ENCODE assay signal across 17 cellular contexts in the genomic region with DNA sequence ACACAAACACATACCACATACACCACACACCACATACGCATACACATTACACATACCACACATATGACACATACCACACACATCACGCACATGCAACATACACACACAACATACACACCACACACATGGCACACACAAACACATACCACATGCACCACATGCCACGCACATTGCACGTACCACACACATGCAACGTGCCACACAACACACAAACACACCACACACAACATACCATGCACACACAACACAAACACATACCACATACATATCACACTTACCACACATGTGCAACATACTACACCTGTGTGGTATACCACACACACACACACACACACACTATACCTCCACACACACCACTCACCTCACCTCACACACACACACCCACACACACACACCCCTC.
"Had no signal": no experiment of that assay in that cellular context is flagged by ENCODE, and none has a peak within 500 bp of the region (broad histone marks: within the 10 kb centered on the region; RNA-seq: fewer than 3 reads in every experiment).

No MANE protein-coding gene starts in this region.

- H3K36me3 ChIP-seq: WERI-Rb-1 had no signal

- DNase-seq: activated CD4-positive, alpha-beta T cell treated with anti-CD3 and anti-CD28 coated beads for 48 hours; activated CD8-positive, alpha-beta memory T cell treated with anti-CD3 and anti-CD28 coated beads for 24 hours; body of pancreas; effector memory CD4-positive, alpha-beta T cell; hippocampal formation; kidney glomerular epithelial cell; nucleus accumbens; right cardiac atrium; stimulated activated CD4-positive, alpha-beta T cell treated with anti-CD3 and anti-CD28 coated beads, Interleukin-2, amount 100 ng/mL, for 24 hours; stimulated activated naive B cell treated with anti-CD40 and anti-IgM and Interleukin-4, amounts not matched to agents 10 μg/mL and 1 μg/mL and 100 μg/mL, for 72 hours; T-cell; T1000; WERI-Rb-1 had no signal

- H3K9me3 Mint-ChIP-seq: activated naive CD4-positive, alpha-beta T cell treated with anti-CD3 and anti-CD28 coated beads, Interleukin-2, amount 50 U/mL, for 24 hours; activated T-helper 2 cell treated with anti-CD3 and anti-CD28 coated beads, Interferon-gamma antibody, Interleukin-2, Interleukin-4, amounts not matched to agents 10 μg/mL and 5 μg/mL and 100 μg/mL, durations not matched to agents 14 hours and 24 hours and 36 hours; stimulated activated naive B cell treated with anti-CD40 and anti-IgM and Interleukin-4, amounts not matched to agents 10 μg/mL and 1 μg/mL and 100 μg/mL, for 72 hours; T-cell; type B pancreatic cell had no signal

- H3K27me3 ChIP-seq: body of pancreas had no signal

- H3K27me3 Mint-ChIP-seq: activated naive CD4-positive, alpha-beta T cell treated with anti-CD3 and anti-CD28 coated beads, Interleukin-2, amount 50 U/mL, for 24 hours; type B pancreatic cell had no signal

- H3K4me3 ChIP-seq: body of pancreas had no signal

- H3K9me3 ChIP-seq: body of pancreas had no signal

- H3K27ac ChIP-seq: WERI-Rb-1 had no signal

- H3K27ac Mint-ChIP-seq: activated naive CD4-positive, alpha-beta T cell treated with anti-CD3 and anti-CD28 coated beads, Interleukin-2, amount 50 U/mL, for 24 hours; activated T-helper 2 cell treated with anti-CD3 and anti-CD28 coated beads, Interferon-gamma antibody, Interleukin-2, Interleukin-4, amounts not matched to agents 10 μg/mL and 5 μg/mL and 100 μg/mL, durations not matched to agents 14 hours and 24 hours and 36 hours; progenitor cell of endocrine pancreas; stimulated activated naive B cell treated with anti-CD40 and anti-IgM and Interleukin-4, amounts not matched to agents 10 μg/mL and 1 μg/mL and 100 μg/mL, for 72 hours; type B pancreatic cell had no signal

- H3K4me3 Mint-ChIP-seq: stimulated activated naive B cell treated with anti-CD40 and anti-IgM and Interleukin-4, amounts not matched to agents 10 μg/mL and 1 μg/mL and 100 μg/mL, for 72 hours; type B pancreatic cell had no signal

- ATAC-seq: stimulated activated naive B cell treated with anti-CD40 and anti-IgM and Interleukin-4, amounts not matched to agents 10 μg/mL and 1 μg/mL and 100 μg/mL, for 72 hours had no signal
